In genomic region chrY:2935606-2936521, GRCh38 we compare ENCODE assay signal across 1 cellular context.
TF ChIP-seq lines count a peak whose summit lies in the region.

No MANE protein-coding gene starts in this region.

TF ChIP-seq in HepG2, 621 proteins besides CTCF, POLR2A, EP300 and RAD21 (continued from another document and continues in another):
- TF ChIP-seq DZIP1 (CRISPR knock-in tag; IDR thresholded peaks at IDR 0.05) (no peak), POLR2G (IDR thresholded peaks at IDR 0.05; ENCODE audit: low read depth, low read length) (no peak), NONO (IDR thresholded peaks at IDR 0.05) (no peak), NONO (CRISPR knock-in tag; conservative IDR thresholded peaks at IDR 0.05) (no peak), JARID2 (CRISPR knock-in tag; IDR thresholded peaks at IDR 0.05; ENCODE audit: insufficient replicate concordance) (no peak), ZIK1 (CRISPR knock-in tag; IDR thresholded peaks at IDR 0.05; ENCODE audit: borderline replicate concordance, low read depth) (no peak), ISX (CRISPR knock-in tag; conservative IDR thresholded peaks at IDR 0.05) (no peak), ZNF407 (CRISPR knock-in tag; IDR thresholded peaks at IDR 0.05; ENCODE audit: not compliant biosample characterization) (no peak), ATF5 (CRISPR knock-in tag; IDR thresholded peaks at IDR 0.05; ENCODE audit: low read depth) (no peak), BORCS8-MEF2B (CRISPR knock-in tag; IDR thresholded peaks at IDR 0.05) (no peak), ZNF546 (CRISPR knock-in tag; conservative IDR thresholded peaks at IDR 0.05) (no peak), HNF4A (CRISPR knock-in tag; IDR thresholded peaks at IDR 0.05) (no peak), NAIF1 (CRISPR knock-in tag; IDR thresholded peaks at IDR 0.05; ENCODE audit: borderline replicate concordance) (no peak), SNAPC4 (CRISPR knock-in tag; IDR thresholded peaks at IDR 0.05) (no peak), ZNF749 (CRISPR knock-in tag; IDR thresholded peaks at IDR 0.05; ENCODE audit: borderline replicate concordance) (no peak), ZSCAN31 (CRISPR knock-in tag; IDR thresholded peaks at IDR 0.05; ENCODE audit: low read depth) (no peak), HNF1A (IDR thresholded peaks at IDR 0.05; ENCODE audit: low read depth) (no peak), HNF1A (CRISPR knock-in tag; IDR thresholded peaks at IDR 0.05; ENCODE audit: borderline replicate concordance) (no peak), SP4 (CRISPR knock-in tag; IDR thresholded peaks at IDR 0.05) (no peak), GABPB1 (CRISPR knock-in tag; IDR thresholded peaks at IDR 0.05) (peak; percentile 60; the same call in 1 of the 2 replicates), ZNF142 (CRISPR knock-in tag; IDR thresholded peaks at IDR 0.05) (no peak)
